Comparison of ENCODE assay signal across 8 cellular contexts in genomic region chr18:48997985-48998831, GRCh38. TPM values are rescaled to one million over a fixed set of nuclear protein-coding genes. Genes with fewer than 3 reads are reported as not detected.
DNase-seq lines count a peak whose midpoint lies in the region; ATAC-seq and TF ChIP-seq lines count a peak whose summit lies in the region.

No MANE protein-coding gene starts in this region.

- TF ChIP-seq CTCF in cardiac muscle cell (IDR thresholded peaks at IDR 0.05; ENCODE audit: low read depth, low read length), result no peak
- TF ChIP-seq CTCF in gastrocnemius medialis (IDR thresholded peaks at IDR 0.05 in 4 of 5, conservative IDR thresholded peaks at IDR 0.05 in 1 of 5), result no peak

- ATAC-seq in gastrocnemius medialis, result peak; percentile 71 to 85

- H3K27ac ChIP-seq in cardiac muscle cell (peak overlapping the region; percentile 91), gastrocnemius medialis (peak overlapping the region; percentile 28 to 65 (median 56))

- no peak for TF ChIP-seq POLR2A in gastrocnemius medialis (IDR thresholded peaks at IDR 0.05)

- in situ Hi-C loops in gastrocnemius medialis (cut with MboI; ENCODE audit: low sequenced_read_pairs in 4 of 4), result no loop called here

- DNase-seq in DMS153 (lab: John Stamatoyannopoulos, UW) (peak; percentile 39), DMS153 treated with DMSO at 0.1 percent for 48 hours (lab: John Stamatoyannopoulos, UW; ENCODE audit: unreplicated experiment) (no peak), SW480 (ENCODE audit: low spot score) (peak; percentile 86), cardiac muscle cell (ENCODE audit: low read depth in 1 of 2, low spot score in 1 of 2) (peak; percentile 67 to 92), gastrocnemius medialis (peak in 1 of 2 donors; percentile 69)
- no peak for DNase-seq in activated CD4-positive, alpha-beta T cell treated with anti-CD3 and anti-CD28 coated beads for 48 hours
- no peak for DNase-seq in activated effector memory CD4-positive, alpha-beta T cell treated with anti-CD3 and anti-CD28 coated beads, Interleukin-2, amount 50 U/mL, for 16 hours
- DNase-seq in effector CD8-positive, alpha-beta T cell (lab: John Stamatoyannopoulos, UW), result no peak

- intact Hi-C loops in gastrocnemius medialis (cut with DNase I; ENCODE audit: low total_unique reads), result no loop called here

- no peak overlapping the region for H3K4me3 ChIP-seq in cardiac muscle cell
- H3K4me3 ChIP-seq in gastrocnemius medialis, result no peak overlapping the region

- H3K36me3 ChIP-seq in cardiac muscle cell, result no peaks in the 10 kb centered on the region
- no peaks in the 10 kb centered on the region for H3K36me3 ChIP-seq in gastrocnemius medialis

- H3K9me3 ChIP-seq in cardiac muscle cell (ENCODE audit: low read depth) (no peaks in the 10 kb centered on the region), gastrocnemius medialis (no peaks in the 10 kb centered on the region)

- peaks cover 30% of the 10 kb centered on the region for H3K4me1 ChIP-seq in cardiac muscle cell (ENCODE audit: low read depth)
- peaks cover 32 to 35% of the 10 kb centered on the region in 2 donors for H3K4me1 ChIP-seq in gastrocnemius medialis

- H3K27me3 ChIP-seq in cardiac muscle cell (no peaks in the 10 kb centered on the region), gastrocnemius medialis (no peaks in the 10 kb centered on the region)

RNA-seq across cellular contexts. Expression of gene SMAD7, which starts 47.4 kb away (rescaled TPM):
- total RNA-seq in cardiac muscle cell, result 93.1 and 129 TPM in 2 replicates
- polyA plus RNA-seq in cardiac muscle cell, result 60.1 and 80.8 TPM in 2 replicates
- total RNA-seq in gastrocnemius medialis, result 10 to 100 TPM in 3 of 4 donors, 1 to 10 TPM in 1; 9.1 to 13.4 (median 10.8) TPM

Comparison
In these comparisons a context has a peak if more than half of its experiments do, and no peak if none do; other contexts are left out.
1. DNase-seq: peak in DMS153 (single experiment), SW480 (single experiment) and cardiac muscle cell (2 of 2); none in DMS153 treated with DMSO at 0.1 percent for 48 hours (single experiment), activated CD4-positive, alpha-beta T cell treated with anti-CD3 and anti-CD28 coated beads for 48 hours (single experiment), activated effector memory CD4-positive, alpha-beta T cell treated with anti-CD3 and anti-CD28 coated beads, Interleukin-2, amount 50 U/mL, for 16 hours (single experiment) and effector CD8-positive, alpha-beta T cell (single experiment).